In the genomic region with DNA sequence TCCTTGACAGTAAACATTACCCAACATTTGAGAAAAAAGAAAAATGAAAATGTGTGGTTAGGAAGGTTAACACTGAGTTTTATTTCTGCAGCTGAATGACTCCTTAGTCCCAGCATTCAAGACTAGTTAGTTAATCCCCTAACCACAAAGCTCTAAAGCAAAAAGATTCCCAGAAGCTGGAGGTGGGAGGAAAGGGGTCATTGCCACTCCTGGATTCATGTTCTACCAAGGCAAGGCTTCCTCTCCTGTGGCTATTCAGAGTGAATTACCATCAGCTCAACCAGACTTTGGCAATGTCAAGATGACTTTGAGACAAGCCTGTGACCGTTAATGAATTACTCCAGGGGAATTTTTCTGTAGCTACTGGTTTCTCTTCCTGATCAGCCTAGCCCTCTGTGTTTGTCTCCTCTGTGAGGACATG, we compare ENCODE assay signal across 8 cellular contexts.
DNase-seq lines count a peak whose midpoint lies in the region; ATAC-seq and TF ChIP-seq lines count a peak whose summit lies in the region.

No MANE protein-coding gene starts in this region.

- H3K4me3 ChIP-seq in mesenchymal stem cell (ENCODE audit: insufficient read depth in 1 of 2, low read depth in 1 of 2, low read length in 2 of 2) (no peak overlapping the region), colonic mucosa (no peak overlapping the region)

- H3K9me3 ChIP-seq in mesenchymal stem cell (ENCODE audit: control insufficient read depth, low read length) (no peaks in the 10 kb centered on the region), colonic mucosa (no peaks in the 10 kb centered on the region)

- peak; percentile 47 for DNase-seq in mesenchymal stem cell
- DNase-seq in Ammon's horn (ENCODE audit: low spot score): no peak
- DNase-seq in Right ventricle myocardium superior: no peak
- DNase-seq in colonic mucosa: no peak
- no peak for DNase-seq in activated CD8-positive, alpha-beta memory T cell treated with anti-CD3 and anti-CD28 coated beads, Interleukin-2, amount 50 U/mL, for 4 hours

- no peak overlapping the region for H2AFZ ChIP-seq in mesenchymal stem cell (ENCODE audit: low read depth, low read length)

- no peak overlapping the region for H2BK5ac ChIP-seq in mesenchymal stem cell (ENCODE audit: low read depth, low read length, poor library complexity, severe bottlenecking)

- ATAC-seq in GM18868 (IDR thresholded peaks at IDR 0.05; ENCODE audit: unreplicated experiment) (peak; percentile 59), GM21576 (IDR thresholded peaks at IDR 0.05; ENCODE audit: unreplicated experiment) (peak; percentile 76), HG03439 (IDR thresholded peaks at IDR 0.05; ENCODE audit: unreplicated experiment) (peak; percentile 67), Right ventricle myocardium superior (ENCODE audit: poor library complexity) (no peak)

- H3K23ac ChIP-seq in mesenchymal stem cell (ENCODE audit: low read length in 2 of 2): no peak overlapping the region

- H3K27me3 ChIP-seq in mesenchymal stem cell (ENCODE audit: control insufficient read depth in 1 of 2, insufficient read depth in 1 of 2, low read length in 2 of 2): peaks cover 0 to 11% of the 10 kb centered on the region in 2 experiments
- no peaks in the 10 kb centered on the region for H3K27me3 ChIP-seq in colonic mucosa

- H4K91ac ChIP-seq in mesenchymal stem cell (ENCODE audit: low read length): no peak overlapping the region

- H2BK12ac ChIP-seq in mesenchymal stem cell (ENCODE audit: low read length in 2 of 2): no peak overlapping the region

- no peak overlapping the region for H4K8ac ChIP-seq in mesenchymal stem cell (ENCODE audit: low read length)

- peaks cover 7% of the 10 kb centered on the region for H3K4me1 ChIP-seq in mesenchymal stem cell (ENCODE audit: control insufficient read depth, insufficient read depth, low read depth, low read length)
- no peaks in the 10 kb centered on the region for H3K4me1 ChIP-seq in colonic mucosa

- H3K4ac ChIP-seq in mesenchymal stem cell (ENCODE audit: low read depth in 1 of 2, low read length in 2 of 2): peak overlapping the region in 1 of 2 experiments; percentile 15

- no peak overlapping the region for H2BK120ac ChIP-seq in mesenchymal stem cell (ENCODE audit: low read depth, low read length)

- no peak for TF ChIP-seq CTCF in colonic mucosa (IDR thresholded peaks at IDR 0.05)

- intact Hi-C loops in Right ventricle myocardium superior (cut with DNase I) (loop anchor here (10.0 kb wide), 1 partner anchor 522 kb away; no protein-coding TSS in a partner anchor), colonic mucosa (cut with DNase I) (no loop called here)

- WGBS in mesenchymal stem cell: 87% methylated on average over 1 of the region's 1 CpG

- H3K36me3 ChIP-seq in mesenchymal stem cell (ENCODE audit: control insufficient read depth in 1 of 2, insufficient read depth in 2 of 2, low read depth in 1 of 2, low read length in 2 of 2): no peaks in the 10 kb centered on the region
- H3K36me3 ChIP-seq in colonic mucosa: no peaks in the 10 kb centered on the region

- H3K14ac ChIP-seq in mesenchymal stem cell (ENCODE audit: low read length in 2 of 2): no peak overlapping the region

- peak overlapping the region in 1 of 2 experiments; percentile 67 for H3K18ac ChIP-seq in mesenchymal stem cell (ENCODE audit: low read depth in 1 of 2, low read length in 2 of 2)

- no peak overlapping the region for H3K9ac ChIP-seq in mesenchymal stem cell (ENCODE audit: low read length)
- no peak overlapping the region for H3K9ac ChIP-seq in colonic mucosa (ENCODE audit: low read depth in 2 of 2, low read length in 2 of 2)

- H3K27ac ChIP-seq in mesenchymal stem cell (ENCODE audit: low read length, poor library complexity, severe bottlenecking) (peak overlapping the region; percentile 37), colonic mucosa (no peak overlapping the region)

- no peaks in the 10 kb centered on the region for H3K79me1 ChIP-seq in mesenchymal stem cell (replicated peaks; ENCODE audit: low read length, poor library complexity, severe bottlenecking)

- H2AK5ac ChIP-seq in mesenchymal stem cell (ENCODE audit: low read length, severe bottlenecking): no peak overlapping the region

- H2BK15ac ChIP-seq in mesenchymal stem cell (ENCODE audit: low read depth, poor library complexity, severe bottlenecking): no peak overlapping the region

- no peak overlapping the region for H3K4me2 ChIP-seq in mesenchymal stem cell (ENCODE audit: low read length, poor library complexity, severe bottlenecking)
